ENCODE assay signal across 14 cellular contexts in genomic region chr11:100892886-100893285, GRCh38.
DNase-seq lines count a peak whose midpoint lies in the region; ATAC-seq and TF ChIP-seq lines count a peak whose summit lies in the region.
"Had no signal": no experiment of that assay in that cellular context is flagged by ENCODE, and none has a peak within 500 bp of the region (broad histone marks: within the 10 kb centered on the region; RNA-seq: fewer than 3 reads in every experiment).

No MANE protein-coding gene starts in this region.

- H3K27ac Mint-ChIP-seq in activated T-helper 17 cell treated with anti-CD3 and anti-CD28 coated beads, Interleukin-2, amount 50 U/mL, for 72 hours = no peak overlapping the region
- H3K27ac Mint-ChIP-seq: CD14-positive monocyte; CD8-positive, alpha-beta memory T cell; GM23338 had no signal

- no peak for TF ChIP-seq POLR2A in vagina (IDR thresholded peaks at IDR 0.05)

- DNase-seq in HT1080 (ENCODE audit: low read depth) (peak; percentile 32), M059J (ENCODE audit: low read depth) (peak; percentile 40), fibroblast of mammary gland (ENCODE audit: low read depth) (peak; percentile 35), vagina (ENCODE audit: extremely low spot score in 2 of 2) (no peak), UCSD-AML1 (lab: John Stamatoyannopoulos, UW; ENCODE audit: unreplicated experiment) (no peak), cerebellar cortex (ENCODE audit: low spot score) (no peak)
- DNase-seq: Caco-2; CD8-positive, alpha-beta memory T cell; H7 had no signal

- H2AFZ ChIP-seq in neural cell (ENCODE audit: low read depth, low read length) = no peak overlapping the region
- H2AFZ ChIP-seq: GM23338 had no signal

- intact Hi-C loops in vagina (cut with DNase I) = no loop called here

- H3K27ac ChIP-seq in neural cell (ENCODE audit: low read length) (no peak overlapping the region), vagina (no peak overlapping the region)
- H3K27ac ChIP-seq: A549 had no signal

- H3K9me3 ChIP-seq in neural cell (ENCODE audit: low read length) = no peaks in the 10 kb centered on the region
- no peaks in the 10 kb centered on the region for H3K9me3 ChIP-seq in vagina
- H3K9me3 ChIP-seq: A549, Caco-2 had no signal

- H3K27me3 ChIP-seq in neural cell (ENCODE audit: insufficient read depth, low read depth, low read length) (no peaks in the 10 kb centered on the region), vagina (no peaks in the 10 kb centered on the region)

- H3K36me3 Mint-ChIP-seq in activated T-helper 17 cell treated with anti-CD3 and anti-CD28 coated beads, Interleukin-2, amount 50 U/mL, for 72 hours (ENCODE audit: low read depth) = no peaks in the 10 kb centered on the region
- H3K36me3 Mint-ChIP-seq: CD14-positive monocyte; CD8-positive, alpha-beta memory T cell had no signal

- no peak for ATAC-seq in activated T-helper 17 cell treated with anti-CD3 and anti-CD28 coated beads, Interleukin-2, amount 50 U/mL, for 72 hours (replicated peaks)
- ATAC-seq: A549, GM23338 had no signal

- H3K4me1 ChIP-seq in vagina = no peaks in the 10 kb centered on the region
- H3K4me1 ChIP-seq: A549, Caco-2 had no signal

- no peaks in the 10 kb centered on the region for H3K79me2 ChIP-seq in neural cell (replicated peaks; ENCODE audit: insufficient read depth, low read length)

- no peaks in the 10 kb centered on the region for H4K20me1 ChIP-seq in neural cell (ENCODE audit: insufficient read depth)

- no peak overlapping the region for H3K9ac ChIP-seq in neural cell (ENCODE audit: low read length)

- H3K4me2 ChIP-seq in neural cell (ENCODE audit: low read length) = no peak overlapping the region
- H3K4me2 ChIP-seq: A549, GM23338 had no signal

- no peaks in the 10 kb centered on the region for H3K9me2 ChIP-seq in neural cell (ENCODE audit: insufficient read depth, low read length)

- no peaks in the 10 kb centered on the region for H3F3A ChIP-seq in neural cell (ENCODE audit: insufficient read depth, low read length, poor library complexity, severe bottlenecking)

- H3K36me3 ChIP-seq in neural cell (ENCODE audit: insufficient read depth, low read length) (no peaks in the 10 kb centered on the region), vagina (no peaks in the 10 kb centered on the region)

- H3K27me3 Mint-ChIP-seq in activated T-helper 17 cell treated with anti-CD3 and anti-CD28 coated beads, Interleukin-2, amount 50 U/mL, for 72 hours = no peaks in the 10 kb centered on the region
- H3K27me3 Mint-ChIP-seq: CD8-positive, alpha-beta memory T cell had no signal

- H3K4me3 Mint-ChIP-seq in activated T-helper 17 cell treated with anti-CD3 and anti-CD28 coated beads, Interleukin-2, amount 50 U/mL, for 72 hours = no peak overlapping the region
- H3K4me3 Mint-ChIP-seq: CD14-positive monocyte; CD8-positive, alpha-beta memory T cell; GM23338 had no signal

- TF ChIP-seq EP300 in neural cell (conservative IDR thresholded peaks at IDR 0.05; ENCODE audit: poor library complexity, severe bottlenecking) = peak; percentile 79

- H3K4me1 Mint-ChIP-seq in activated T-helper 17 cell treated with anti-CD3 and anti-CD28 coated beads, Interleukin-2, amount 50 U/mL, for 72 hours = no peaks in the 10 kb centered on the region
- H3K4me1 Mint-ChIP-seq: CD14-positive monocyte; CD8-positive, alpha-beta memory T cell; GM23338 had no signal

- no peak for TF ChIP-seq CTCF in fibroblast of mammary gland (conservative IDR thresholded peaks at IDR 0.05; ENCODE audit: control insufficient read depth, insufficient read depth, low read depth, low read length)
- no peak for TF ChIP-seq CTCF in neural cell (IDR thresholded peaks at IDR 0.05; ENCODE audit: poor library complexity, severe bottlenecking)
- no peak for TF ChIP-seq CTCF in vagina (IDR thresholded peaks at IDR 0.05)

- H3K9me3 Mint-ChIP-seq in activated T-helper 17 cell treated with anti-CD3 and anti-CD28 coated beads, Interleukin-2, amount 50 U/mL, for 72 hours = peaks cover 4% of the 10 kb centered on the region
- H3K9me3 Mint-ChIP-seq: GM23338 had no signal

- H3K4me3 ChIP-seq in fibroblast of mammary gland (ENCODE audit: control insufficient read depth, low read depth, low read length) (no peak overlapping the region), neural cell (ENCODE audit: low read length) (no peak overlapping the region), vagina (no peak overlapping the region)
- H3K4me3 ChIP-seq: A549, GM23338 had no signal

- TF ChIP-seq RAD21 in neural cell (conservative IDR thresholded peaks at IDR 0.05) = no peak

TF ChIP-seq in neural cell, 6 proteins besides CTCF, POLR2A, EP300 and RAD21:
- TF ChIP-seq REST (IDR thresholded peaks at IDR 0.05; ENCODE audit: borderline replicate concordance) (no peak), POLR2AphosphoS5 (IDR thresholded peaks at IDR 0.05) (peak; percentile 28)

Comparison
In these comparisons a context has a peak if more than half of its experiments do, and no peak if none do; other contexts are left out.
1. DNase-seq: peak in HT1080 (single experiment), M059J (single experiment) and fibroblast of mammary gland (single experiment); none in vagina (0 of 2), UCSD-AML1 (single experiment) and cerebellar cortex (single experiment).